ENCODE assay signal across 25 cellular contexts in the genomic region with DNA sequence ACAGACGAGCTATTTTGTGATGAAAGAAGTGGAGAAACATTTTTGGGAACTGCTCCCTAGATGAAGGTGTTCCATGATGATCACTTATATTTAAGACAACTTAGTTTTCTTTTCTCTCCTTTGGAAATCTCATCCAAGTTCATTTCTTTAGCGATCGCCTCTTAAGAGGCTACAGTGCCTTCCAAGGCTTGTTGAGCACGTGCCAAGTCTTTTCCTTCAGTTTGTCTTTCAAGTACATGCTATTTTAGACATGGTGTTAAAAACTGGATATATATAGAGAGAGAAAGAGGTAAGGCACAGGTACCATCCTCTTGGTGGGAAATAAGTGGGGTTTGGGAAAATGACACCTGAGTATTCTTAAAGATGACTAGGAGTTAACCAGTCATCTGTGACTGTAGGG. TPM values are rescaled to one million over a fixed set of nuclear protein-coding genes. Genes with fewer than 3 reads are reported as not detected.
DNase-seq lines count a peak whose midpoint lies in the region; ATAC-seq, FAIRE-seq and TF ChIP-seq lines count a peak whose summit lies in the region.
"Had no signal": no experiment of that assay in that cellular context is flagged by ENCODE, and none has a peak within 500 bp of the region (broad histone marks: within the 10 kb centered on the region; RNA-seq: fewer than 3 reads in every experiment).

No MANE protein-coding gene starts in this region.

- no peaks in the 10 kb centered on the region for H4K20me1 ChIP-seq in HepG2 (ENCODE audit: insufficient read depth, low read length)

- no peak for TF ChIP-seq CTCF in HepG2 (CRISPR knock-in tag; IDR thresholded peaks at IDR 0.05)
- no peak for TF ChIP-seq CTCF in right lobe of liver (IDR thresholded peaks at IDR 0.05)
- no peak for TF ChIP-seq CTCF in activated B cell treated with CpG ODN at 0.5 μM for 24 hours (IDR thresholded peaks at IDR 0.05)

- no TSS peak for BruUV-seq in HepG2 (replicated peaks; lab: Mats Ljungman, UMichigan)

- H3K9ac ChIP-seq in HepG2 (ENCODE audit: insufficient read depth, low read depth, low read length) (peak overlapping the region; percentile 26; the same call in 1 of the 2 replicates), trophoblast cell (ENCODE audit: low read length) (no peak overlapping the region)

- no peak overlapping the region for H3K18ac ChIP-seq in trophoblast cell (ENCODE audit: low read length)

- H3K27ac Mint-ChIP-seq in activated B cell treated with CpG ODN at 0.5 μM for 24 hours (peak overlapping the region; percentile 19), naive B cell (peak overlapping the region in 4 of 6 donors; percentile 38 to 85 (median 72))
- H3K27ac Mint-ChIP-seq in activated T-helper 1 cell treated with anti-CD3 and anti-CD28 coated beads, Interleukin-12 subunit alpha, Interleukin-12 subunit beta, Interleukin-2, Interleukin-4 antibody, amounts not matched to agents 30 ng/mL and 10 ng/mL and 1 ng/mL, durations not matched to agents 14 hours and 24 hours and 36 hours: no peak overlapping the region
- H3K27ac Mint-ChIP-seq: natural killer cell; stimulated activated naive CD8-positive, alpha-beta T cell treated with anti-CD3 and anti-CD28 coated beads, Interleukin-15, amount 100 ng/mL, for 72 hours had no signal

- H3K36me3 ChIP-seq in HepG2 (replicated peaks in 1 of 2; ENCODE audit: control insufficient read depth in 1 of 2, insufficient read depth in 2 of 2, low read length in 2 of 2) (no peaks in the 10 kb centered on the region; a peak in 1 of 5 replicates), right lobe of liver (no peaks in the 10 kb centered on the region), trophoblast cell (ENCODE audit: control insufficient read depth in 1 of 2, insufficient read depth in 2 of 2, low read length in 2 of 2) (no peaks in the 10 kb centered on the region)
- H3K36me3 ChIP-seq: uterus had no signal

- H4K12ac ChIP-seq in trophoblast cell (ENCODE audit: low read depth, low read length): no peak overlapping the region

- H4K91ac ChIP-seq in trophoblast cell (ENCODE audit: low read depth, low read length): no peak overlapping the region

- no peak overlapping the region for H3K4ac ChIP-seq in trophoblast cell (ENCODE audit: low read depth, low read length)

- CTCF ChIA-PET in HepG2 (lab: Yijun Ruan, JAX; ENCODE audit: low intra/inter-chr PET ratio, low total read pairs): no interaction called here
- CTCF ChIA-PET in activated B cell treated with CpG ODN at 0.5 μM for 24 hours (lab: Charles Lee): interaction anchor here (3.3 kb wide), 1 partner anchor 59 kb away, joined by 11 read pairs; no protein-coding TSS in a partner anchor

- peaks cover 9% of the 10 kb centered on the region for H3K79me1 ChIP-seq in trophoblast cell (ENCODE audit: low read length)

- 92% methylated on average over 4 of the region's 4 CpGs for WGBS in HepG2 (ENCODE audit: low lambda C conversion rate)
- 68% methylated on average over 4 of the region's 4 CpGs for WGBS in right lobe of liver (ENCODE audit: insufficient coverage, low coverage, low lambda C conversion rate, missing lambda C conversion rate)
- no CpG with 5 or more reads among the region's 4 CpGs for WGBS in trophoblast cell (ENCODE audit: extremely low coverage, insufficient coverage, insufficient read length)

- H4K8ac ChIP-seq in trophoblast cell (ENCODE audit: low read depth, low read length): no peak overlapping the region

- H2BK12ac ChIP-seq in trophoblast cell (ENCODE audit: low read length): no peak overlapping the region

- H3K27ac ChIP-seq in HepG2 (ENCODE audit: extremely low read length, insufficient read depth, low read length): no peak overlapping the region
- H3K27ac ChIP-seq in right lobe of liver: no peak overlapping the region
- H3K27ac ChIP-seq in trophoblast cell (ENCODE audit: low read depth, low read length): no peak overlapping the region
- H3K27ac ChIP-seq: hepatocyte had no signal

- H3K9me3 ChIP-seq in HepG2 (ENCODE audit: low read length) (no peaks in the 10 kb centered on the region), right lobe of liver (no peaks in the 10 kb centered on the region), trophoblast cell (ENCODE audit: insufficient read depth, low read depth, low read length) (no peaks in the 10 kb centered on the region)
- H3K9me3 ChIP-seq: uterus had no signal

- H3K4me2 ChIP-seq in HepG2 (ENCODE audit: low read depth, low read length) (peak overlapping the region; percentile 95), trophoblast cell (ENCODE audit: low read length) (no peak overlapping the region)

- H3K4me3 ChIP-seq in HepG2 (replicated peaks in 1 of 3; ENCODE audit: insufficient read depth in 1 of 3, low read depth in 2 of 3, low read length in 3 of 3) (peak overlapping the region in 1 of 3 experiments; percentile 7; a peak in 1 of 6 replicates), right lobe of liver (no peak overlapping the region), trophoblast cell (ENCODE audit: low read depth, low read length) (no peak overlapping the region)
- H3K4me3 ChIP-seq: hepatocyte, uterus had no signal

- H3K27me3 ChIP-seq in HepG2 (ENCODE audit: control insufficient read depth in 1 of 2, insufficient read depth in 2 of 2, low read length in 2 of 2) (peaks cover 0 to 4% of the 10 kb centered on the region in 2 experiments; a peak in 1 of 5 replicates), right lobe of liver (no peaks in the 10 kb centered on the region), trophoblast cell (ENCODE audit: insufficient read depth, low read length) (no peaks in the 10 kb centered on the region)
- H3K27me3 ChIP-seq: hepatocyte, uterus had no signal

- H3K36me3 Mint-ChIP-seq in activated B cell treated with CpG ODN at 0.5 μM for 24 hours (ENCODE audit: low read depth) (peaks cover 5% of the 10 kb centered on the region), naive B cell (peaks cover 0 to 4% of the 10 kb centered on the region in 2 donors)
- no peaks in the 10 kb centered on the region for H3K36me3 Mint-ChIP-seq in activated T-helper 1 cell treated with anti-CD3 and anti-CD28 coated beads, Interleukin-12 subunit alpha, Interleukin-12 subunit beta, Interleukin-2, Interleukin-4 antibody, amounts not matched to agents 30 ng/mL and 10 ng/mL and 1 ng/mL, durations not matched to agents 14 hours and 24 hours and 36 hours (ENCODE audit: low read depth)
- H3K36me3 Mint-ChIP-seq: natural killer cell had no signal

- H3K79me2 ChIP-seq in HepG2 (ENCODE audit: insufficient read depth, low read length): peaks cover 73% of the 10 kb centered on the region
- peaks cover 11% of the 10 kb centered on the region for H3K79me2 ChIP-seq in trophoblast cell (ENCODE audit: control insufficient read depth, insufficient read depth, low read length, poor library complexity)

- no peak for TF ChIP-seq RAD21 in HepG2 (CRISPR knock-in tag; IDR thresholded peaks at IDR 0.05)

- no peak overlapping the region for H2BK5ac ChIP-seq in trophoblast cell (ENCODE audit: low read depth, low read length, poor library complexity)

- no peak overlapping the region for H2AFZ ChIP-seq in HepG2 (ENCODE audit: low read length)
- H2AFZ ChIP-seq in trophoblast cell (ENCODE audit: insufficient read depth, low read length, poor library complexity): no peak overlapping the region
- H2AFZ ChIP-seq: hepatocyte had no signal

- intact Hi-C loops in HepG2 (cut with micrococcal nuclease; ENCODE audit: unreplicated experiment): loop anchor here (10.0 kb wide), 1 partner anchor 61 kb away; no protein-coding TSS in a partner anchor
- intact Hi-C loops in right lobe of liver (cut with DNase I): no loop called here
- intact Hi-C loops in activated B cell treated with CpG ODN at 0.5 μM for 24 hours (cut with micrococcal nuclease): no loop called here
- intact Hi-C loops in activated T-helper 1 cell treated with anti-CD3 and anti-CD28 coated beads, Interleukin-12 subunit alpha, Interleukin-12 subunit beta, Interleukin-2, Interleukin-4 antibody, amounts not matched to agents 30 ng/mL and 10 ng/mL and 1 ng/mL, durations not matched to agents 14 hours and 24 hours and 36 hours (cut with micrococcal nuclease): loop anchor here (5.0 kb wide), 2 partner anchors 39 to 879 kb away; no protein-coding TSS in a partner anchor

- no peak for FAIRE-seq in HepG2 (lab: Jason Lieb, UNC)
- FAIRE-seq: astrocyte, colon, GM18507, islet of Langerhans had no signal

- no peak overlapping the region for H2BK120ac ChIP-seq in trophoblast cell (ENCODE audit: insufficient read depth, low read length, poor library complexity)

- in situ Hi-C loops in HepG2 (cut with HindIII; ENCODE audit: extremely low pct_ligation_motif_present, low pct_unique_long_range_greater_than_20kb): no loop called here

- H3K4me1 ChIP-seq in HepG2 (ENCODE audit: insufficient read depth, low read length) (peaks cover 50% of the 10 kb centered on the region), right lobe of liver (peaks cover 0 to 28% (median 6%) of the 10 kb centered on the region in 4 donors), trophoblast cell (ENCODE audit: control insufficient read depth in 1 of 2, insufficient read depth in 2 of 2, low read length in 2 of 2) (peaks cover 0 to 3% of the 10 kb centered on the region in 2 experiments)

- no peak overlapping the region for H2AK5ac ChIP-seq in trophoblast cell (ENCODE audit: low read length)

- H3K23ac ChIP-seq in trophoblast cell (ENCODE audit: low read length): no peak overlapping the region

- no peak for ATAC-seq in HepG2
- no peak for ATAC-seq in right lobe of liver
- no peak for ATAC-seq in activated B cell treated with CpG ODN at 0.5 μM for 24 hours (ENCODE audit: low read depth)
- no peak for ATAC-seq in naive B cell (ENCODE audit: low read depth in 2 of 2)
- ATAC-seq: natural killer cell; stimulated activated naive CD8-positive, alpha-beta T cell treated with anti-CD3 and anti-CD28 coated beads, Interleukin-15, amount 100 ng/mL, for 72 hours had no signal

- H3K9me3 Mint-ChIP-seq in activated B cell treated with CpG ODN at 0.5 μM for 24 hours (no peaks in the 10 kb centered on the region), naive B cell (no peaks in the 10 kb centered on the region)
- no peaks in the 10 kb centered on the region for H3K9me3 Mint-ChIP-seq in activated T-helper 1 cell treated with anti-CD3 and anti-CD28 coated beads, Interleukin-12 subunit alpha, Interleukin-12 subunit beta, Interleukin-2, Interleukin-4 antibody, amounts not matched to agents 30 ng/mL and 10 ng/mL and 1 ng/mL, durations not matched to agents 14 hours and 24 hours and 36 hours
- H3K9me3 Mint-ChIP-seq: natural killer cell; stimulated activated naive CD8-positive, alpha-beta T cell treated with anti-CD3 and anti-CD28 coated beads, Interleukin-15, amount 100 ng/mL, for 72 hours had no signal

- TF ChIP-seq POLR2A in HepG2 (IDR thresholded peaks at IDR 0.05; ENCODE audit: insufficient read depth in 1 of 2, low read depth in 2 of 2, low read length in 2 of 2) (no peak), right lobe of liver (IDR thresholded peaks at IDR 0.05) (no peak)

- TF ChIP-seq EP300 in HepG2 (IDR thresholded peaks at IDR 0.05; ENCODE audit: low read depth in 2 of 2, low read length in 2 of 2) (no peak), HepG2 (CRISPR knock-in tag; IDR thresholded peaks at IDR 0.05; ENCODE audit: borderline replicate concordance) (no peak)

- H3K4me3 Mint-ChIP-seq in activated B cell treated with CpG ODN at 0.5 μM for 24 hours (no peak overlapping the region), naive B cell (peak overlapping the region in 1 of 8 donors; percentile 74)
- H3K4me3 Mint-ChIP-seq in activated T-helper 1 cell treated with anti-CD3 and anti-CD28 coated beads, Interleukin-12 subunit alpha, Interleukin-12 subunit beta, Interleukin-2, Interleukin-4 antibody, amounts not matched to agents 30 ng/mL and 10 ng/mL and 1 ng/mL, durations not matched to agents 14 hours and 24 hours and 36 hours: no peak overlapping the region

- no peak for DNase-seq in HepG2 (ENCODE audit: low spot score)
- DNase-seq in right lobe of liver: no peak
- no peak for DNase-seq in activated B cell treated with CpG ODN at 0.5 μM for 24 hours
- no peak for DNase-seq in naive B cell
- DNase-seq in trophoblast cell: no peak
- DNase-seq in activated T-helper 1 cell treated with anti-CD3 and anti-CD28 coated beads, Interleukin-12 subunit alpha, Interleukin-12 subunit beta, Interleukin-2, Interleukin-4 antibody, amounts not matched to agents 30 ng/mL and 10 ng/mL and 1 ng/mL, durations not matched to agents 14 hours and 24 hours and 36 hours (ENCODE audit: low spot score): no peak
- no peak for DNase-seq in stimulated activated CD4-positive, alpha-beta T cell treated with anti-CD3 and anti-CD28 coated beads, Interleukin-15, amount 100 ng/mL, for 24 hours
- DNase-seq in OCI-M1 (lab: John Stamatoyannopoulos, UW): no peak
- DNase-seq: activated CD4-positive, alpha-beta T cell treated with anti-CD3 and anti-CD28 coated beads, Interleukin-2, amount 50 U/mL, for 4 hours; activated naive CD4-positive, alpha-beta T cell treated with Interleukin-2 at 50 U/mL for 16 hours; DMS79; MV-4-11; natural killer cell; NCI-H1930; NCI-H510A; posterior cingulate gyrus; stimulated activated CD4-positive, alpha-beta T cell treated with anti-CD3 and anti-CD28 coated beads, Interleukin-2, amount 100 ng/mL, for 48 hours; stimulated activated naive CD8-positive, alpha-beta T cell treated with anti-CD3 and anti-CD28 coated beads, Interleukin-15, amount 100 ng/mL, for 72 hours; T-helper 1 cell had no signal

- peaks cover 67% of the 10 kb centered on the region for H3K4me1 Mint-ChIP-seq in activated B cell treated with CpG ODN at 0.5 μM for 24 hours
- H3K4me1 Mint-ChIP-seq in naive B cell: peaks cover 47 to 65% (median 51%) of the 10 kb centered on the region in 3 donors
- H3K4me1 Mint-ChIP-seq in activated T-helper 1 cell treated with anti-CD3 and anti-CD28 coated beads, Interleukin-12 subunit alpha, Interleukin-12 subunit beta, Interleukin-2, Interleukin-4 antibody, amounts not matched to agents 30 ng/mL and 10 ng/mL and 1 ng/mL, durations not matched to agents 14 hours and 24 hours and 36 hours (ENCODE audit: low read depth): peaks cover 21% of the 10 kb centered on the region

- H3K27me3 Mint-ChIP-seq in activated B cell treated with CpG ODN at 0.5 μM for 24 hours: no peaks in the 10 kb centered on the region
- H3K27me3 Mint-ChIP-seq in naive B cell: no peaks in the 10 kb centered on the region
- no peaks in the 10 kb centered on the region for H3K27me3 Mint-ChIP-seq in activated T-helper 1 cell treated with anti-CD3 and anti-CD28 coated beads, Interleukin-12 subunit alpha, Interleukin-12 subunit beta, Interleukin-2, Interleukin-4 antibody, amounts not matched to agents 30 ng/mL and 10 ng/mL and 1 ng/mL, durations not matched to agents 14 hours and 24 hours and 36 hours (ENCODE audit: insufficient read depth)
- H3K27me3 Mint-ChIP-seq: stimulated activated naive CD8-positive, alpha-beta T cell treated with anti-CD3 and anti-CD28 coated beads, Interleukin-15, amount 100 ng/mL, for 72 hours had no signal

- POLR2A ChIA-PET in HepG2 (lab: Yijun Ruan, JAX): no interaction called here
- POLR2A ChIA-PET in activated B cell treated with CpG ODN at 0.5 μM for 24 hours (lab: Charles Lee): interaction anchor here (1.0 to 4.5 kb wide), 3 partner anchors 8 to 24 kb away, joined by 3 to 57 read pairs (median 4); no protein-coding TSS in a partner anchor

- H3K14ac ChIP-seq in trophoblast cell (ENCODE audit: low read length): no peak overlapping the region

RNA-seq across cellular contexts. Expression of a gene that starts 2.7 kb away (rescaled TPM):
- total RNA-seq in HepG2 (2016; rRNA removed; fragmentation: Illumina TruSeq; extraction: Trizol) (79.1 and 129 TPM in 2 replicates), right lobe of liver (10 to 100 TPM; 54.2 to 92.5 (median 63.5) TPM), activated B cell treated with CpG ODN at 0.5 μM for 24 hours (46.1 and 47.5 TPM in 2 replicates)
- total RNA-seq in HepG2 (2016; cell fraction: cytosol; rRNA removed; fragmentation: Illumina TruSeq; extraction: Trizol; ENCODE audit: low read depth): 26.6 and 27.5 TPM in 2 replicates
- 75.9 and 131 TPM in 2 replicates for total RNA-seq in HepG2 (2016; cell fraction: insoluble cytoplasmic fraction; rRNA removed; fragmentation: Illumina TruSeq; extraction: Trizol)
- 36.9 and 37.6 TPM in 2 replicates for total RNA-seq in HepG2 (2016; cell fraction: membrane; rRNA removed; fragmentation: Illumina TruSeq; extraction: Trizol)
- total RNA-seq in HepG2 (2016; cell fraction: nucleus; rRNA removed; fragmentation: Illumina TruSeq; extraction: Trizol): 68.1 and 76.5 TPM in 2 replicates
- polyA plus RNA-seq in HepG2 (2011; rRNA removed) (35.0 and 48.6 TPM in 2 replicates), naive B cell (ENCODE audit: low read depth in 6 of 6) (100 to 1,000 TPM; 240 to 379 (median 288) TPM)
- polyA plus RNA-seq in HepG2 (2011; cell fraction: cytosol; rRNA removed): 21.6 and 31.1 TPM in 2 replicates
- 9.1 and 9.6 TPM in 2 replicates for polyA plus RNA-seq in HepG2 (2011; cell fraction: nucleus; rRNA removed)
- 33.5 and 43.4 TPM in 2 replicates for polyA plus RNA-seq in HepG2 (2012)
- 32.5 and 34.3 TPM in 2 replicates for polyA plus RNA-seq in HepG2 (2016; cell fraction: cytosol; fragmentation: Illumina TruSeq; extraction: Trizol; ENCODE audit: low read depth)
- 174 and 182 TPM in 2 replicates for polyA plus RNA-seq in HepG2 (2016; cell fraction: insoluble cytoplasmic fraction; fragmentation: Illumina TruSeq; extraction: Trizol; ENCODE audit: low read depth)
- polyA plus RNA-seq in HepG2 (2016; cell fraction: membrane; fragmentation: Illumina TruSeq; extraction: Trizol; ENCODE audit: low read depth): 35.0 and 37.9 TPM in 2 replicates
- 48.1 and 53.1 TPM in 2 replicates for polyA plus RNA-seq in HepG2 (2016; cell fraction: nucleus; fragmentation: Illumina TruSeq; extraction: Trizol; ENCODE audit: insufficient read depth, low read depth)
- 13.1 and 16.9 TPM in 2 replicates for polyA minus RNA-seq in HepG2 (2011; rRNA and poly(A)+ RNA removed; ENCODE audit: low replicate concordance)
- polyA minus RNA-seq in HepG2 (2011; cell fraction: cytosol; rRNA and poly(A)+ RNA removed): 17.2 and 21.8 TPM in 2 replicates
- 77.4 and 91.6 TPM in 2 replicates for polyA minus RNA-seq in HepG2 (2011; cell fraction: nucleus; rRNA and poly(A)+ RNA removed)
- 28.0 and 29.7 TPM in 2 replicates for polyA plus RNA-seq in trophoblast cell (2013)
- total RNA-seq in activated T-helper 1 cell treated with anti-CD3 and anti-CD28 coated beads, Interleukin-12 subunit alpha, Interleukin-12 subunit beta, Interleukin-2, Interleukin-4 antibody, amounts not matched to agents 30 ng/mL and 10 ng/mL and 1 ng/mL, durations not matched to agents 14 hours and 24 hours and 36 hours: 47.4 and 50.8 TPM in 2 replicates

RNA-seq across cellular contexts. Expression of a gene that starts 3.0 kb away (rescaled TPM):
- total RNA-seq in HepG2 (2016; rRNA removed; fragmentation: Illumina TruSeq; extraction: Trizol) (31.6 and 51.1 TPM in 2 replicates), right lobe of liver (10 to 100 TPM; 16.2 to 22.4 (median 19.9) TPM), activated B cell treated with CpG ODN at 0.5 μM for 24 hours (55.9 and 61.7 TPM in 2 replicates)
- 3.0 and 3.7 TPM in 2 replicates for total RNA-seq in HepG2 (2016; cell fraction: cytosol; rRNA removed; fragmentation: Illumina TruSeq; extraction: Trizol; ENCODE audit: low read depth)
- total RNA-seq in HepG2 (2016; cell fraction: insoluble cytoplasmic fraction; rRNA removed; fragmentation: Illumina TruSeq; extraction: Trizol): 33.1 and 46.7 TPM in 2 replicates
- 10.2 and 13.3 TPM in 2 replicates for total RNA-seq in HepG2 (2016; cell fraction: membrane; rRNA removed; fragmentation: Illumina TruSeq; extraction: Trizol)
- total RNA-seq in HepG2 (2016; cell fraction: nucleus; rRNA removed; fragmentation: Illumina TruSeq; extraction: Trizol): 23.1 and 30.8 TPM in 2 replicates
- polyA plus RNA-seq in HepG2 (2011; rRNA removed) (23.7 and 29.0 TPM in 2 replicates), naive B cell (ENCODE audit: low read depth in 6 of 6) (10 to 100 TPM; 28.8 to 40.8 (median 32.9) TPM)
- polyA plus RNA-seq in HepG2 (2011; cell fraction: cytosol; rRNA removed): 12.2 and 18.6 TPM in 2 replicates
- polyA plus RNA-seq in HepG2 (2011; cell fraction: nucleus; rRNA removed): 16.9 and 19.8 TPM in 2 replicates
- polyA plus RNA-seq in HepG2 (2012): 23.2 and 28.6 TPM in 2 replicates
- 1.9 and 2.0 TPM in 2 replicates for polyA plus RNA-seq in HepG2 (2016; cell fraction: cytosol; fragmentation: Illumina TruSeq; extraction: Trizol; ENCODE audit: low read depth)
- polyA plus RNA-seq in HepG2 (2016; cell fraction: insoluble cytoplasmic fraction; fragmentation: Illumina TruSeq; extraction: Trizol; ENCODE audit: low read depth): 42.8 and 44.8 TPM in 2 replicates
- 5.4 and 5.6 TPM in 2 replicates for polyA plus RNA-seq in HepG2 (2016; cell fraction: membrane; fragmentation: Illumina TruSeq; extraction: Trizol; ENCODE audit: low read depth)
- polyA plus RNA-seq in HepG2 (2016; cell fraction: nucleus; fragmentation: Illumina TruSeq; extraction: Trizol; ENCODE audit: insufficient read depth, low read depth): 31.0 and 32.0 TPM in 2 replicates
- polyA minus RNA-seq in HepG2 (2011; rRNA and poly(A)+ RNA removed; ENCODE audit: low replicate concordance): 19.8 and 58.2 TPM in 2 replicates
- polyA minus RNA-seq in HepG2 (2011; cell fraction: cytosol; rRNA and poly(A)+ RNA removed): 23.2 and 23.7 TPM in 2 replicates
- 43.5 and 43.8 TPM in 2 replicates for polyA minus RNA-seq in HepG2 (2011; cell fraction: nucleus; rRNA and poly(A)+ RNA removed)
- polyA plus RNA-seq in trophoblast cell (2013): 31.7 and 31.9 TPM in 2 replicates
- total RNA-seq in activated T-helper 1 cell treated with anti-CD3 and anti-CD28 coated beads, Interleukin-12 subunit alpha, Interleukin-12 subunit beta, Interleukin-2, Interleukin-4 antibody, amounts not matched to agents 30 ng/mL and 10 ng/mL and 1 ng/mL, durations not matched to agents 14 hours and 24 hours and 36 hours: 48.3 and 53.8 TPM in 2 replicates

Comparison
In these comparisons a context has a peak if more than half of its experiments do, and no peak if none do; other contexts are left out.
1. intact Hi-C loops: an anchor here in HepG2 (10.0 kb wide) and activated T-helper 1 cell treated with anti-CD3 and anti-CD28 coated beads, Interleukin-12 subunit alpha, Interleukin-12 subunit beta, Interleukin-2, Interleukin-4 antibody, amounts not matched to agents 30 ng/mL and 10 ng/mL and 1 ng/mL, durations not matched to agents 14 hours and 24 hours and 36 hours (5.0 kb wide); none called in right lobe of liver and activated B cell treated with CpG ODN at 0.5 μM for 24 hours.